In the genomic region with DNA sequence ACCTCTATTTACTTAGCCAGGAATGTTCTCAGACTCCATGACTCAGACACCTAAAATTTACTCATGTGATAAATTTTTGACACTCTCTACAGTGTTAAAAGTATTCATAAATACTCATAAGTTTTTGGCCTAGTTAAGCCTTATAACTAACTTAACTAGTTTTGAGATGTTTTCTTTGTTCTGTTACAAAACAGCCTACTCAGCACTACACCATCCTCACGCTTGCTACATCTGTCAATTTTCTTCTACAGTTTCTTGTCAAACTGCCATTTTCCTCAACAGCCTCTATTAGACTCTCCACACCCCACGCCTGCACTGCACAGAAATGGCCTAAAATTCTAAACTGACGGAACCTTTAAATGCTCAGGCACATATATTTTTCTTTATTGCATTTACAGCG, we compare ENCODE assay signal across 31 cellular contexts.
"Had no signal": no experiment of that assay in that cellular context is flagged by ENCODE, and none has a peak within 500 bp of the region (broad histone marks: within the 10 kb centered on the region; RNA-seq: fewer than 3 reads in every experiment).

No MANE protein-coding gene starts in this region.

- H3K9me3 ChIP-seq: ascending aorta, esophagus squamous epithelium, gastroesophageal sphincter, heart right ventricle had no signal

- H3K9me3 Mint-ChIP-seq: activated CD4-positive, alpha-beta memory T cell treated with anti-CD3 and anti-CD28 coated beads, Interleukin-2, amount 10 ng/mL, durations not matched to agents 7 days and 5 days; activated CD4-positive, alpha-beta T cell treated with anti-CD3 and anti-CD28 coated beads, Interleukin-2, amount 10 ng/mL, durations not matched to agents 7 days and 5 days; activated naive CD4-positive, alpha-beta T cell treated with anti-CD3 and anti-CD28 coated beads, Interleukin-2, amount 10 ng/mL, durations not matched to agents 7 days and 5 days; activated naive CD8-positive, alpha-beta T cell treated with anti-CD3 and anti-CD28 coated beads, Interleukin-2, amount 10 ng/mL, durations not matched to agents 7 days and 5 days; T-helper 2 cell treated with Interferon-gamma antibody and Interleukin-4, amounts not matched to agents 5 μg/mL and 100 μg/mL, for 36 hours had no signal

- DNase-seq: activated CD4-positive, alpha-beta memory T cell treated with anti-CD3 and anti-CD28 coated beads, Interleukin-2, amount 10 ng/mL, durations not matched to agents 7 days and 5 days; activated CD4-positive, alpha-beta T cell treated with anti-CD3 and anti-CD28 coated beads for 1 hour; activated CD4-positive, alpha-beta T cell treated with anti-CD3 and anti-CD28 coated beads for 4 hours; activated CD4-positive, alpha-beta T cell treated with anti-CD3 and anti-CD28 coated beads, Interleukin-2, amount 10 ng/mL, durations not matched to agents 7 days and 5 days; activated CD4-positive, alpha-beta T cell treated with anti-CD3 and anti-CD28 coated beads, Interleukin-2, amount 50 U/mL, for 4 hours; activated CD8-positive, alpha-beta memory T cell treated with anti-CD3 and anti-CD28 coated beads, Interleukin-2, amount 50 U/mL, for 48 hours; activated gamma-delta T cell; activated naive CD4-positive, alpha-beta T cell; activated naive CD4-positive, alpha-beta T cell treated with anti-CD3 and anti-CD28 coated beads, Interleukin-2, amount 10 ng/mL, durations not matched to agents 7 days and 5 days; activated naive CD8-positive, alpha-beta T cell treated with anti-CD3 and anti-CD28 coated beads, Interleukin-2, amount 10 ng/mL, durations not matched to agents 7 days and 5 days; activated T-cell treated with anti-CD3 and anti-CD28 coated beads for 4 hours; activated T-cell treated with anti-CD3 and anti-CD28 coated beads, Interleukin-2, amount 50 U/mL, for 24 hours; activated T-cell treated with anti-CD3 and anti-CD28 coated beads, Interleukin-2, amount 50 U/mL, for 72 hours; brain microvascular endothelial cell; caudate nucleus; cortex of kidney; effector CD8-positive, alpha-beta T cell; esophagus squamous epithelium; foreskin melanocyte; heart right ventricle; T-helper 1 cell; T-helper 17 cell; T1000 had no signal

- H3K4me1 Mint-ChIP-seq: activated CD4-positive, alpha-beta memory T cell treated with anti-CD3 and anti-CD28 coated beads, Interleukin-2, amount 10 ng/mL, durations not matched to agents 7 days and 5 days; activated CD4-positive, alpha-beta T cell treated with anti-CD3 and anti-CD28 coated beads, Interleukin-2, amount 10 ng/mL, durations not matched to agents 7 days and 5 days; activated naive CD4-positive, alpha-beta T cell treated with anti-CD3 and anti-CD28 coated beads, Interleukin-2, amount 10 ng/mL, durations not matched to agents 7 days and 5 days; activated naive CD8-positive, alpha-beta T cell treated with anti-CD3 and anti-CD28 coated beads, Interleukin-2, amount 10 ng/mL, durations not matched to agents 7 days and 5 days; T-helper 17 cell had no signal

- H3K27ac ChIP-seq: ascending aorta, brain microvascular endothelial cell, epithelial cell of prostate, esophagus squamous epithelium, gastroesophageal sphincter, heart right ventricle had no signal

- H3K4me1 ChIP-seq: ascending aorta, esophagus squamous epithelium, gastroesophageal sphincter, heart right ventricle had no signal

- ATAC-seq: activated naive CD4-positive, alpha-beta T cell treated with anti-CD3 and anti-CD28 coated beads, Interleukin-2, amount 50 U/mL, for 72 hours; activated T-cell treated with anti-CD3 and anti-CD28 coated beads, Interleukin-2, amount 50 U/mL, for 72 hours; gastroesophageal sphincter; heart right ventricle; T-helper 17 cell had no signal

- H3K27ac Mint-ChIP-seq: activated CD4-positive, alpha-beta memory T cell treated with anti-CD3 and anti-CD28 coated beads, Interleukin-2, amount 10 ng/mL, durations not matched to agents 7 days and 5 days; activated CD4-positive, alpha-beta T cell treated with anti-CD3 and anti-CD28 coated beads, Interleukin-2, amount 10 ng/mL, durations not matched to agents 7 days and 5 days; activated naive CD4-positive, alpha-beta T cell treated with anti-CD3 and anti-CD28 coated beads, Interleukin-2, amount 10 ng/mL, durations not matched to agents 7 days and 5 days; activated naive CD4-positive, alpha-beta T cell treated with anti-CD3 and anti-CD28 coated beads, Interleukin-2, amount 50 U/mL, for 72 hours; activated naive CD8-positive, alpha-beta T cell treated with anti-CD3 and anti-CD28 coated beads, Interleukin-2, amount 10 ng/mL, durations not matched to agents 7 days and 5 days; activated T-cell treated with anti-CD3 and anti-CD28 coated beads, Interleukin-2, amount 50 U/mL, for 24 hours; activated T-cell treated with anti-CD3 and anti-CD28 coated beads, Interleukin-2, amount 50 U/mL, for 72 hours; T-helper 17 cell; T-helper 2 cell treated with Interferon-gamma antibody and Interleukin-4, amounts not matched to agents 5 μg/mL and 100 μg/mL, for 36 hours had no signal

- H3K4me3 Mint-ChIP-seq: activated CD4-positive, alpha-beta memory T cell treated with anti-CD3 and anti-CD28 coated beads, Interleukin-2, amount 10 ng/mL, durations not matched to agents 7 days and 5 days; activated CD4-positive, alpha-beta T cell treated with anti-CD3 and anti-CD28 coated beads, Interleukin-2, amount 10 ng/mL, durations not matched to agents 7 days and 5 days; activated naive CD4-positive, alpha-beta T cell treated with anti-CD3 and anti-CD28 coated beads, Interleukin-2, amount 10 ng/mL, durations not matched to agents 7 days and 5 days; activated naive CD8-positive, alpha-beta T cell treated with anti-CD3 and anti-CD28 coated beads, Interleukin-2, amount 10 ng/mL, durations not matched to agents 7 days and 5 days; activated T-cell treated with anti-CD3 and anti-CD28 coated beads, Interleukin-2, amount 50 U/mL, for 24 hours; activated T-cell treated with anti-CD3 and anti-CD28 coated beads, Interleukin-2, amount 50 U/mL, for 72 hours; T-helper 17 cell; T-helper 2 cell treated with Interferon-gamma antibody and Interleukin-4, amounts not matched to agents 5 μg/mL and 100 μg/mL, for 36 hours had no signal

- H3K36me3 Mint-ChIP-seq: activated naive CD4-positive, alpha-beta T cell treated with anti-CD3 and anti-CD28 coated beads, Interleukin-2, amount 10 ng/mL, durations not matched to agents 7 days and 5 days; activated naive CD4-positive, alpha-beta T cell treated with anti-CD3 and anti-CD28 coated beads, Interleukin-2, amount 50 U/mL, for 72 hours; activated naive CD8-positive, alpha-beta T cell treated with anti-CD3 and anti-CD28 coated beads, Interleukin-2, amount 10 ng/mL, durations not matched to agents 7 days and 5 days had no signal

- H3K27me3 ChIP-seq: ascending aorta, brain microvascular endothelial cell, esophagus squamous epithelium, gastroesophageal sphincter, heart right ventricle had no signal

- H3K27me3 Mint-ChIP-seq: activated CD4-positive, alpha-beta memory T cell treated with anti-CD3 and anti-CD28 coated beads, Interleukin-2, amount 10 ng/mL, durations not matched to agents 7 days and 5 days; activated CD4-positive, alpha-beta T cell treated with anti-CD3 and anti-CD28 coated beads, Interleukin-2, amount 10 ng/mL, durations not matched to agents 7 days and 5 days; activated naive CD4-positive, alpha-beta T cell treated with anti-CD3 and anti-CD28 coated beads, Interleukin-2, amount 10 ng/mL, durations not matched to agents 7 days and 5 days; activated naive CD8-positive, alpha-beta T cell treated with anti-CD3 and anti-CD28 coated beads, Interleukin-2, amount 10 ng/mL, durations not matched to agents 7 days and 5 days; activated T-cell treated with anti-CD3 and anti-CD28 coated beads, Interleukin-2, amount 50 U/mL, for 24 hours; T-helper 17 cell had no signal

- H3K36me3 ChIP-seq: ascending aorta, brain microvascular endothelial cell, esophagus squamous epithelium, gastroesophageal sphincter, heart right ventricle had no signal

- FAIRE-seq: colon, endometrium, endothelial cell of umbilical vein had no signal

- H3K4me3 ChIP-seq: ascending aorta, esophagus squamous epithelium, gastroesophageal sphincter, heart right ventricle had no signal
